ENCODE assay signal across 1 cellular context in the genomic region with DNA sequence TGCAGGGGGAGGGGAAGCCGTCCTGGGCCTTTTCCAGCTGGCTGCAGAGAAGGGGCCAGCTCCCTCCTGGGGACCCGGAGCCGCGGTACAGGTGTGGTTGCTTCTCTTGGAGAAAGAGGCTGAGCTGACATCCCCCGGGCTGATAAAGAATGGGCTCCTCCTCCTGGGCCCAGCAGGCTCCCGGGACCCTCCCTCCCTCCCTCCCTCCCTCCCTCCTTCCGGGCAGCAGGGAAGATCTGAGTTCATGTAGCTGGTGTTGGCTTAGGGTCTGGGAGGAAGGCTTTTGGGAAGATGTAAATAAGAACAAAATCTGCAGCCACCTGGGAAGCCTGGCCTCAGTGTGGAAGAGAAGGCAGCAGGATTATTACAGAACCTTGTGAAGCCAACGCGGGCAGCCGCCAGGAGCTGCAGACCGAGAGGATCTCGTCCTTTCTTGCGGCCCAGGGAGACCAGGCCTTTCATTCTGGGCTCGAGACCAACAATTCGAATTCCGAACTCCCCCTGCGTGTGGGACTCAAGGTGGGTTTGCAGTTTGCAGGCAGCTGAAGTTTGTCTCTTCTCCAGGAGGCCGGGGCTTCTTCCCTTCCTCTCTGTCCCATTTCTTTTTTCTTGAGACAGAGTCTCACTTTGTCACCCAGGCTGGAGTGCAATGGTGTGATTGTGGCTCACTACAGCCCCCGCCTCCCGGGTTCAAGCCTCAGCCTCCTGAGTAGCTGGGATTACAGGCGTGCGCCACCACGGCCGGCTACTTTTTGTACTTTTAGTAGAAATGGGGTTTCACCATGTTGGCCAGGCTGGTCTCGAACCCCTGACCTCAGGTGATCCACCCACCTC.
TF ChIP-seq lines count a peak whose summit lies in the region.

A gene with protein sequence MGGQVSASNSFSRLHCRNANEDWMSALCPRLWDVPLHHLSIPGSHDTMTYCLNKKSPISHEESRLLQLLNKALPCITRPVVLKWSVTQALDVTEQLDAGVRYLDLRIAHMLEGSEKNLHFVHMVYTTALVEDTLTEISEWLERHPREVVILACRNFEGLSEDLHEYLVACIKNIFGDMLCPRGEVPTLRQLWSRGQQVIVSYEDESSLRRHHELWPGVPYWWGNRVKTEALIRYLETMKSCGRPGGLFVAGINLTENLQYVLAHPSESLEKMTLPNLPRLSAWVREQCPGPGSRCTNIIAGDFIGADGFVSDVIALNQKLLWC (plus strand): TSS at position 216 of the 834 bp plus-strand sequence. CDS start 2,807 bp downstream, outside the sequence.

TF ChIP-seq in HepG2, 621 proteins besides CTCF, POLR2A, EP300 and RAD21 (continued from another document and continues in another):
- TF ChIP-seq, protein P1, sequence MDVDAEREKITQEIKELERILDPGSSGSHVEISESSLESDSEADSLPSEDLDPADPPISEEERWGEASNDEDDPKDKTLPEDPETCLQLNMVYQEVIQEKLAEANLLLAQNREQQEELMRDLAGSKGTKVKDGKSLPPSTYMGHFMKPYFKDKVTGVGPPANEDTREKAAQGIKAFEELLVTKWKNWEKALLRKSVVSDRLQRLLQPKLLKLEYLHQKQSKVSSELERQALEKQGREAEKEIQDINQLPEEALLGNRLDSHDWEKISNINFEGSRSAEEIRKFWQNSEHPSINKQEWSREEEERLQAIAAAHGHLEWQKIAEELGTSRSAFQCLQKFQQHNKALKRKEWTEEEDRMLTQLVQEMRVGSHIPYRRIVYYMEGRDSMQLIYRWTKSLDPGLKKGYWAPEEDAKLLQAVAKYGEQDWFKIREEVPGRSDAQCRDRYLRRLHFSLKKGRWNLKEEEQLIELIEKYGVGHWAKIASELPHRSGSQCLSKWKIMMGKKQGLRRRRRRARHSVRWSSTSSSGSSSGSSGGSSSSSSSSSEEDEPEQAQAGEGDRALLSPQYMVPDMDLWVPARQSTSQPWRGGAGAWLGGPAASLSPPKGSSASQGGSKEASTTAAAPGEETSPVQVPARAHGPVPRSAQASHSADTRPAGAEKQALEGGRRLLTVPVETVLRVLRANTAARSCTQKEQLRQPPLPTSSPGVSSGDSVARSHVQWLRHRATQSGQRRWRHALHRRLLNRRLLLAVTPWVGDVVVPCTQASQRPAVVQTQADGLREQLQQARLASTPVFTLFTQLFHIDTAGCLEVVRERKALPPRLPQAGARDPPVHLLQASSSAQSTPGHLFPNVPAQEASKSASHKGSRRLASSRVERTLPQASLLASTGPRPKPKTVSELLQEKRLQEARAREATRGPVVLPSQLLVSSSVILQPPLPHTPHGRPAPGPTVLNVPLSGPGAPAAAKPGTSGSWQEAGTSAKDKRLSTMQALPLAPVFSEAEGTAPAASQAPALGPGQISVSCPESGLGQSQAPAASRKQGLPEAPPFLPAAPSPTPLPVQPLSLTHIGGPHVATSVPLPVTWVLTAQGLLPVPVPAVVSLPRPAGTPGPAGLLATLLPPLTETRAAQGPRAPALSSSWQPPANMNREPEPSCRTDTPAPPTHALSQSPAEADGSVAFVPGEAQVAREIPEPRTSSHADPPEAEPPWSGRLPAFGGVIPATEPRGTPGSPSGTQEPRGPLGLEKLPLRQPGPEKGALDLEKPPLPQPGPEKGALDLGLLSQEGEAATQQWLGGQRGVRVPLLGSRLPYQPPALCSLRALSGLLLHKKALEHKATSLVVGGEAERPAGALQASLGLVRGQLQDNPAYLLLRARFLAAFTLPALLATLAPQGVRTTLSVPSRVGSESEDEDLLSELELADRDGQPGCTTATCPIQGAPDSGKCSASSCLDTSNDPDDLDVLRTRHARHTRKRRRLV (CRISPR knock-in tag; IDR thresholded peaks at IDR 0.05), result no peak
- TF ChIP-seq NPAS2 (CRISPR knock-in tag; IDR thresholded peaks at IDR 0.05; ENCODE audit: borderline replicate concordance) (no peak), MED1 (CRISPR knock-in tag; IDR thresholded peaks at IDR 0.05) (0 out of 2 replicates have a peak, but pooled peaks have one; percentile 49), ZSCAN25 (CRISPR knock-in tag; IDR thresholded peaks at IDR 0.05) (peak; percentile 99), ZNF121 (CRISPR knock-in tag; IDR thresholded peaks at IDR 0.05) (no peak), KLF15 (CRISPR knock-in tag; IDR thresholded peaks at IDR 0.05; ENCODE audit: borderline replicate concordance) (no peak), ZNF224 (CRISPR knock-in tag; IDR thresholded peaks at IDR 0.05) (no peak), XRCC5 (optimal IDR thresholded peaks at IDR 0.05; ENCODE audit: low read length) (no peak), MXI1 (IDR thresholded peaks at IDR 0.05; ENCODE audit: borderline replicate concordance, low read depth, low read length) (peak; percentile 31; the same call in 1 of the 3 replicates), SP5 (CRISPR knock-in tag; IDR thresholded peaks at IDR 0.05; ENCODE audit: borderline replicate concordance, low read depth) (peak; percentile 63; the same call in 1 of the 2 replicates), ADNP (CRISPR knock-in tag; IDR thresholded peaks at IDR 0.05) (no peak), SAFB2 (CRISPR knock-in tag; IDR thresholded peaks at IDR 0.05; ENCODE audit: borderline replicate concordance, low read depth) (no peak), ZNF746 (CRISPR knock-in tag; IDR thresholded peaks at IDR 0.05) (peak; percentile 92), ZFY (CRISPR knock-in tag; IDR thresholded peaks at IDR 0.05) (0 out of 2 replicates have a peak, but pooled peaks have one; percentile 18), HNRNPLL (IDR thresholded peaks at IDR 0.05; ENCODE audit: low read depth, low read length, poor library complexity, severe bottlenecking) (no peak), ZNF160 (CRISPR knock-in tag; IDR thresholded peaks at IDR 0.05) (no peak)
- TF ChIP-seq, protein P2, sequence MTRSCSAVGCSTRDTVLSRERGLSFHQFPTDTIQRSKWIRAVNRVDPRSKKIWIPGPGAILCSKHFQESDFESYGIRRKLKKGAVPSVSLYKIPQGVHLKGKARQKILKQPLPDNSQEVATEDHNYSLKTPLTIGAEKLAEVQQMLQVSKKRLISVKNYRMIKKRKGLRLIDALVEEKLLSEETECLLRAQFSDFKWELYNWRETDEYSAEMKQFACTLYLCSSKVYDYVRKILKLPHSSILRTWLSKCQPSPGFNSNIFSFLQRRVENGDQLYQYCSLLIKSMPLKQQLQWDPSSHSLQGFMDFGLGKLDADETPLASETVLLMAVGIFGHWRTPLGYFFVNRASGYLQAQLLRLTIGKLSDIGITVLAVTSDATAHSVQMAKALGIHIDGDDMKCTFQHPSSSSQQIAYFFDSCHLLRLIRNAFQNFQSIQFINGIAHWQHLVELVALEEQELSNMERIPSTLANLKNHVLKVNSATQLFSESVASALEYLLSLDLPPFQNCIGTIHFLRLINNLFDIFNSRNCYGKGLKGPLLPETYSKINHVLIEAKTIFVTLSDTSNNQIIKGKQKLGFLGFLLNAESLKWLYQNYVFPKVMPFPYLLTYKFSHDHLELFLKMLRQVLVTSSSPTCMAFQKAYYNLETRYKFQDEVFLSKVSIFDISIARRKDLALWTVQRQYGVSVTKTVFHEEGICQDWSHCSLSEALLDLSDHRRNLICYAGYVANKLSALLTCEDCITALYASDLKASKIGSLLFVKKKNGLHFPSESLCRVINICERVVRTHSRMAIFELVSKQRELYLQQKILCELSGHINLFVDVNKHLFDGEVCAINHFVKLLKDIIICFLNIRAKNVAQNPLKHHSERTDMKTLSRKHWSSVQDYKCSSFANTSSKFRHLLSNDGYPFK (CRISPR knock-in tag; IDR thresholded peaks at IDR 0.05; ENCODE audit: borderline replicate concordance), result no peak
- TF ChIP-seq, protein P3, sequence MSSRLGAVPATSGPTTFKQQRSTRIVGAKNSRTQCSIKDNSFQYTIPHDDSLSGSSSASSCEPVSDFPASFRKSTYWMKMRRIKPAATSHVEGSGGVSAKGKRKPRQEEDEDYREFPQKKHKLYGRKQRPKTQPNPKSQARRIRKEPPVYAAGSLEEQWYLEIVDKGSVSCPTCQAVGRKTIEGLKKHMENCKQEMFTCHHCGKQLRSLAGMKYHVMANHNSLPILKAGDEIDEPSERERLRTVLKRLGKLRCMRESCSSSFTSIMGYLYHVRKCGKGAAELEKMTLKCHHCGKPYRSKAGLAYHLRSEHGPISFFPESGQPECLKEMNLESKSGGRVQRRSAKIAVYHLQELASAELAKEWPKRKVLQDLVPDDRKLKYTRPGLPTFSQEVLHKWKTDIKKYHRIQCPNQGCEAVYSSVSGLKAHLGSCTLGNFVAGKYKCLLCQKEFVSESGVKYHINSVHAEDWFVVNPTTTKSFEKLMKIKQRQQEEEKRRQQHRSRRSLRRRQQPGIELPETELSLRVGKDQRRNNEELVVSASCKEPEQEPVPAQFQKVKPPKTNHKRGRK (CRISPR knock-in tag; IDR thresholded peaks at IDR 0.05), result no peak
- TF ChIP-seq, protein P4, sequence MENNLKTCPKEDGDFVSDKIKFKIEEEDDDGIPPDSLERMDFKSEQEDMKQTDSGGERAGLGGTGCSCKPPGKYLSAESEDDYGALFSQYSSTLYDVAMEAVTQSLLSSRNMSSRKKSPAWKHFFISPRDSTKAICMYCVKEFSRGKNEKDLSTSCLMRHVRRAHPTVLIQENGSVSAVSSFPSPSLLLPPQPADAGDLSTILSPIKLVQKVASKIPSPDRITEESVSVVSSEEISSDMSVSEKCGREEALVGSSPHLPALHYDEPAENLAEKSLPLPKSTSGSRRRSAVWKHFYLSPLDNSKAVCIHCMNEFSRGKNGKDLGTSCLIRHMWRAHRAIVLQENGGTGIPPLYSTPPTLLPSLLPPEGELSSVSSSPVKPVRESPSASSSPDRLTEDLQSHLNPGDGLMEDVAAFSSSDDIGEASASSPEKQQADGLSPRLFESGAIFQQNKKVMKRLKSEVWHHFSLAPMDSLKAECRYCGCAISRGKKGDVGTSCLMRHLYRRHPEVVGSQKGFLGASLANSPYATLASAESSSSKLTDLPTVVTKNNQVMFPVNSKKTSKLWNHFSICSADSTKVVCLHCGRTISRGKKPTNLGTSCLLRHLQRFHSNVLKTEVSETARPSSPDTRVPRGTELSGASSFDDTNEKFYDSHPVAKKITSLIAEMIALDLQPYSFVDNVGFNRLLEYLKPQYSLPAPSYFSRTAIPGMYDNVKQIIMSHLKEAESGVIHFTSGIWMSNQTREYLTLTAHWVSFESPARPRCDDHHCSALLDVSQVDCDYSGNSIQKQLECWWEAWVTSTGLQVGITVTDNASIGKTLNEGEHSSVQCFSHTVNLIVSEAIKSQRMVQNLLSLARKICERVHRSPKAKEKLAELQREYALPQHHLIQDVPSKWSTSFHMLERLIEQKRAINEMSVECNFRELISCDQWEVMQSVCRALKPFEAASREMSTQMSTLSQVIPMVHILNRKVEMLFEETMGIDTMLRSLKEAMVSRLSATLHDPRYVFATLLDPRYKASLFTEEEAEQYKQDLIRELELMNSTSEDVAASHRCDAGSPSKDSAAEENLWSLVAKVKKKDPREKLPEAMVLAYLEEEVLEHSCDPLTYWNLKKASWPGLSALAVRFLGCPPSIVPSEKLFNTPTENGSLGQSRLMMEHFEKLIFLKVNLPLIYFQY (CRISPR knock-in tag; IDR thresholded peaks at IDR 0.05; ENCODE audit: borderline replicate concordance), result no peak
- TF ChIP-seq, protein P5, sequence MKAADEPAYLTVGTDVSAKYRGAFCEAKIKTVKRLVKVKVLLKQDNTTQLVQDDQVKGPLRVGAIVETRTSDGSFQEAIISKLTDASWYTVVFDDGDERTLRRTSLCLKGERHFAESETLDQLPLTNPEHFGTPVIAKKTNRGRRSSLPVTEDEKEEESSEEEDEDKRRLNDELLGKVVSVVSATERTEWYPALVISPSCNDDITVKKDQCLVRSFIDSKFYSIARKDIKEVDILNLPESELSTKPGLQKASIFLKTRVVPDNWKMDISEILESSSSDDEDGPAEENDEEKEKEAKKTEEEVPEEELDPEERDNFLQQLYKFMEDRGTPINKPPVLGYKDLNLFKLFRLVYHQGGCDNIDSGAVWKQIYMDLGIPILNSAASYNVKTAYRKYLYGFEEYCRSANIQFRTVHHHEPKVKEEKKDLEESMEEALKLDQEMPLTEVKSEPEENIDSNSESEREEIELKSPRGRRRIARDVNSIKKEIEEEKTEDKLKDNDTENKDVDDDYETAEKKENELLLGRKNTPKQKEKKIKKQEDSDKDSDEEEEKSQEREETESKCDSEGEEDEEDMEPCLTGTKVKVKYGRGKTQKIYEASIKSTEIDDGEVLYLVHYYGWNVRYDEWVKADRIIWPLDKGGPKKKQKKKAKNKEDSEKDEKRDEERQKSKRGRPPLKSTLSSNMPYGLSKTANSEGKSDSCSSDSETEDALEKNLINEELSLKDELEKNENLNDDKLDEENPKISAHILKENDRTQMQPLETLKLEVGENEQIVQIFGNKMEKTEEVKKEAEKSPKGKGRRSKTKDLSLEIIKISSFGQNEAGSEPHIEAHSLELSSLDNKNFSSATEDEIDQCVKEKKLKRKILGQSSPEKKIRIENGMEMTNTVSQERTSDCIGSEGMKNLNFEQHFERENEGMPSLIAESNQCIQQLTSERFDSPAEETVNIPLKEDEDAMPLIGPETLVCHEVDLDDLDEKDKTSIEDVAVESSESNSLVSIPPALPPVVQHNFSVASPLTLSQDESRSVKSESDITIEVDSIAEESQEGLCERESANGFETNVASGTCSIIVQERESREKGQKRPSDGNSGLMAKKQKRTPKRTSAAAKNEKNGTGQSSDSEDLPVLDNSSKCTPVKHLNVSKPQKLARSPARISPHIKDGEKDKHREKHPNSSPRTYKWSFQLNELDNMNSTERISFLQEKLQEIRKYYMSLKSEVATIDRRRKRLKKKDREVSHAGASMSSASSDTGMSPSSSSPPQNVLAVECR (CRISPR knock-in tag; IDR thresholded peaks at IDR 0.05; ENCODE audit: borderline replicate concordance), result no peak; the same call in 1 of the 2 replicates
- TF ChIP-seq, protein P6, sequence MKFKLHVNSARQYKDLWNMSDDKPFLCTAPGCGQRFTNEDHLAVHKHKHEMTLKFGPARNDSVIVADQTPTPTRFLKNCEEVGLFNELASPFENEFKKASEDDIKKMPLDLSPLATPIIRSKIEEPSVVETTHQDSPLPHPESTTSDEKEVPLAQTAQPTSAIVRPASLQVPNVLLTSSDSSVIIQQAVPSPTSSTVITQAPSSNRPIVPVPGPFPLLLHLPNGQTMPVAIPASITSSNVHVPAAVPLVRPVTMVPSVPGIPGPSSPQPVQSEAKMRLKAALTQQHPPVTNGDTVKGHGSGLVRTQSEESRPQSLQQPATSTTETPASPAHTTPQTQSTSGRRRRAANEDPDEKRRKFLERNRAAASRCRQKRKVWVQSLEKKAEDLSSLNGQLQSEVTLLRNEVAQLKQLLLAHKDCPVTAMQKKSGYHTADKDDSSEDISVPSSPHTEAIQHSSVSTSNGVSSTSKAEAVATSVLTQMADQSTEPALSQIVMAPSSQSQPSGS (CRISPR knock-in tag; IDR thresholded peaks at IDR 0.05), result no peak
- TF ChIP-seq, protein P7, sequence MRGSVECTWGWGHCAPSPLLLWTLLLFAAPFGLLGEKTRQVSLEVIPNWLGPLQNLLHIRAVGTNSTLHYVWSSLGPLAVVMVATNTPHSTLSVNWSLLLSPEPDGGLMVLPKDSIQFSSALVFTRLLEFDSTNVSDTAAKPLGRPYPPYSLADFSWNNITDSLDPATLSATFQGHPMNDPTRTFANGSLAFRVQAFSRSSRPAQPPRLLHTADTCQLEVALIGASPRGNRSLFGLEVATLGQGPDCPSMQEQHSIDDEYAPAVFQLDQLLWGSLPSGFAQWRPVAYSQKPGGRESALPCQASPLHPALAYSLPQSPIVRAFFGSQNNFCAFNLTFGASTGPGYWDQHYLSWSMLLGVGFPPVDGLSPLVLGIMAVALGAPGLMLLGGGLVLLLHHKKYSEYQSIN (CRISPR knock-in tag; IDR thresholded peaks at IDR 0.05; ENCODE audit: borderline replicate concordance), result no peak
- TF ChIP-seq, protein P8, sequence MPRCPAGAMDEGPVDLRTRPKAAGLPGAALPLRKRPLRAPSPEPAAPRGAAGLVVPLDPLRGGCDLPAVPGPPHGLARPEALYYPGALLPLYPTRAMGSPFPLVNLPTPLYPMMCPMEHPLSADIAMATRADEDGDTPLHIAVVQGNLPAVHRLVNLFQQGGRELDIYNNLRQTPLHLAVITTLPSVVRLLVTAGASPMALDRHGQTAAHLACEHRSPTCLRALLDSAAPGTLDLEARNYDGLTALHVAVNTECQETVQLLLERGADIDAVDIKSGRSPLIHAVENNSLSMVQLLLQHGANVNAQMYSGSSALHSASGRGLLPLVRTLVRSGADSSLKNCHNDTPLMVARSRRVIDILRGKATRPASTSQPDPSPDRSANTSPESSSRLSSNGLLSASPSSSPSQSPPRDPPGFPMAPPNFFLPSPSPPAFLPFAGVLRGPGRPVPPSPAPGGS (CRISPR knock-in tag; IDR thresholded peaks at IDR 0.05), result no peak
